ENCODE assay signal across 10 cellular contexts in the genomic region with DNA sequence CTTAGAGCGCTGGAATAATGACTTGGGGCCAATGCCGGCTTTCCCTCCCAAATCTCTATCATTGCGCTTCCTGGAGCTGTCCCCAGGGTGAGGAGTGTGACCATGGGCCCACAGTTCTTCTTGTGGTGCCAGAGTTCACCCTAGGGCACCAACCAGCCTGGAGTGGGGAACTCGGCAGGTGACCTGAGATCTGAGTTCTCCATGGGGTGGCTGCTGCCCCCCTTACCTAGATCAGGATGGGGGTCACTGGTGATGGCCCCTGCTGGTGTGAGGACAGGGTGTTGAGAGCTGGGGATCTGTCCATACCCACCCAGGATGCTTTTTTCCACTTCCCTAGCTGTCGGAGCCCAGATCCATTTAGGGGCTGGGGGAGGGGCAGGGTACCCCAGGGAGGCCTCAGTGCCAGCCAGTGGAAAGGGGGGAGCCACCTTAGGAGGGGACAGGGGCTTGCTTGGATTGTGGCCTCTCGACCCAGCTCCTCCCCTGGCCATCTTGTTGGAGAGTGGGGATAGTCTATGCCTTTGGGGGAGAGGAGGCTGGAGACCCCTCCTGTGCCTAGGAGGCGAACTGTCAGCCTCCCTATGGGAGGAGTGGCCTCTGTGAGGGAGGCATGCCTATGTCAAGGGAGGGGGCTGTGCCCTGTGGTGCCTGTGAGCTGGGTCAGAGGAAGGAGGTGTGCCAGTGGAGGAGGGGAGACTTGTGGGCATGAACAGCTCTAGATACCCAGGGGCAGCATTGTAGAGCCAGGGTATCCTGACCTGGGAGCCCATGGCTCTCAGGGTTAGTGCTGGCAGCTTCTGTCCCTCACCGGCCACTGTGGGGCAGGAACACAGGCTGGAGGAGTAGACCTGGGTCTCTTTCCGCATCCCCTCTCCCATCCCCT.
DNase-seq lines count a peak whose midpoint lies in the region; ATAC-seq and TF ChIP-seq lines count a peak whose summit lies in the region.
"Had no signal": no experiment of that assay in that cellular context is flagged by ENCODE, and none has a peak within 500 bp of the region (broad histone marks: within the 10 kb centered on the region; RNA-seq: fewer than 3 reads in every experiment).

No MANE protein-coding gene starts in this region.

- in situ Hi-C loops in HAP-1 (cut with MboI; ENCODE audit: low sequenced_read_pairs) = no loop called here

- peaks cover 3% of the 10 kb centered on the region for H3K36me3 Mint-ChIP-seq in central memory CD8-positive, alpha-beta T cell (ENCODE audit: insufficient read depth)

- H3K4me1 ChIP-seq in HAP-1 (peaks cover 15% of the 10 kb centered on the region), parathyroid adenoma (peaks cover 2% of the 10 kb centered on the region)

- no peak overlapping the region for H3K27ac ChIP-seq in parathyroid adenoma

- peak overlapping the region; percentile 36 for H3K4me3 ChIP-seq in HAP-1
- no peak overlapping the region for H3K4me3 ChIP-seq in parathyroid adenoma (ENCODE audit: low read depth, low read length)

- H3K4me2 ChIP-seq in parathyroid adenoma (ENCODE audit: low read length) = peak overlapping the region; percentile 85

- no peaks in the 10 kb centered on the region for H3K79me2 ChIP-seq in parathyroid adenoma

- peaks cover 9% of the 10 kb centered on the region for H3K4me1 Mint-ChIP-seq in central memory CD8-positive, alpha-beta T cell

- H3K9me3 ChIP-seq in HAP-1 = no peaks in the 10 kb centered on the region
- no peaks in the 10 kb centered on the region for H3K9me3 ChIP-seq in parathyroid adenoma (ENCODE audit: control insufficient read depth, low read length)

- ATAC-seq in central memory CD8-positive, alpha-beta T cell (replicated peaks; ENCODE audit: extremely low read depth, poor library complexity, severe bottlenecking) = no peak
- ATAC-seq in HG03521 (IDR thresholded peaks at IDR 0.05; ENCODE audit: unreplicated experiment) (no peak), GM18511 (IDR thresholded peaks at IDR 0.05; ENCODE audit: unreplicated experiment) (no peak)

- H3K4me3 Mint-ChIP-seq in central memory CD8-positive, alpha-beta T cell = peak overlapping the region; percentile 51

- DNase-seq in NCI-H2081 (lab: John Stamatoyannopoulos, UW) (peak; percentile 27 to 49), NCI-H2081 treated with DMSO at 0.1 percent for 48 hours (lab: John Stamatoyannopoulos, UW) (no peak), HAP-1 (ENCODE audit: low spot score in 2 of 2) (no peak), GM03348 (ENCODE audit: low spot score) (no peak)
- no peak for DNase-seq in central memory CD8-positive, alpha-beta T cell (ENCODE audit: low spot score in 2 of 2)
- DNase-seq: stimulated activated CD8-positive, alpha-beta memory T cell treated with anti-CD3 and anti-CD28 coated beads, Interleukin-4, amount 100 ng/mL, for 48 hours had no signal

- TF ChIP-seq CTCF in parathyroid adenoma (IDR thresholded peaks at IDR 0.05) = no peak

- no peaks in the 10 kb centered on the region for H3K36me3 ChIP-seq in HAP-1 (replicated peaks)
- H3K36me3 ChIP-seq in parathyroid adenoma (ENCODE audit: control insufficient read depth, insufficient read depth, low read length) = no peaks in the 10 kb centered on the region

- no peaks in the 10 kb centered on the region for H3K9me3 Mint-ChIP-seq in central memory CD8-positive, alpha-beta T cell
- H3K9me3 Mint-ChIP-seq: dendritic cell treated with granulocyte-macrophage colony-stimulating factor and Interleukin-4, amounts not matched to agents 40 ng/mL and 50 ng/mL, for 4 days had no signal

- no peak overlapping the region for H3K9ac ChIP-seq in parathyroid adenoma

- H2AFZ ChIP-seq in parathyroid adenoma = no peak overlapping the region

- peaks cover 24% of the 10 kb centered on the region for H3K27me3 Mint-ChIP-seq in central memory CD8-positive, alpha-beta T cell

- peak overlapping the region; percentile 3 for H3K27ac Mint-ChIP-seq in central memory CD8-positive, alpha-beta T cell (ENCODE audit: low read depth)
- H3K27ac Mint-ChIP-seq: dendritic cell treated with granulocyte-macrophage colony-stimulating factor and Interleukin-4, amounts not matched to agents 40 ng/mL and 50 ng/mL, for 4 days had no signal

- no peaks in the 10 kb centered on the region for H3K27me3 ChIP-seq in HAP-1 (ENCODE audit: low read depth)
- H3K27me3 ChIP-seq in parathyroid adenoma (ENCODE audit: control insufficient read depth, insufficient read depth, low read length) = no peaks in the 10 kb centered on the region

Comparison
In these comparisons a context has a peak if more than half of its experiments do, and no peak if none do; other contexts are left out.
1. DNase-seq: peak in NCI-H2081 (2 of 2); none in NCI-H2081 treated with DMSO at 0.1 percent for 48 hours (single experiment), HAP-1 (0 of 2), central memory CD8-positive, alpha-beta T cell (0 of 2) and GM03348 (single experiment).